12 cellular contexts compared by ENCODE assay signal in the genomic region with DNA sequence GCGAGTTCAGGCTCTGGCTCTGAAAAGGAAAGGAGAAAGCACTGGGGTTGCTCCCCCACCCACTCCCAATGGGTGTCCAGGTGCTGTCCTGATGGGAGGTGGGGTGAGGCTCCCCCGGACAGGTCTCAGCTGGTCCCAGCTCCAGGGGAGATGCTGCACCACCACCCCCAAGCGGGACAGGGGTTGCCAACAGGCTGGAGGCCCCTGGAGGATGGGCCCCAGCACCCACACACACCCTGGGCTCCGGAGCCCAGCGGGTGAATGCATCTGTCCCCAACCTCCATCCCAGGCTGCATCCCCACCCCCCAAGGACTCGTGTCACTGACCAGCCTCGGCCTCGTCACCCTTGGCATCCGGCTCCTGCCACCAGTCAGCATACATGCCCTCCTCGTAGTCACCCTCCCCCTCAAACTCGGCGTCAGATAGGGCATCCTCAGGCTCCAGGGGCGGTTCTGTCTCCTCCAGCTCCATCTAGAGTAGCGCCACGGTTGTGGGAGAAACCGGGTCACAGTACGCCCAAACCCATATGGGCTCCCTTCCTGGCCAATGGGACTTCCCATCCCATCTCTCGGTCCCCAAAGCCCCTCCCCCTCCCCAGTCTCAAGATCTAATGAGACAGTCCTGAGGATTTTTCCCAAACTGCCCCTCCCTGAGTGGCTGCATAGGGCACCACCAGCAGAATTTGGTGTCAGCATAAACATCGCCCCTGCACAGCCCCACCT. TPM values are rescaled to one million over a fixed set of nuclear protein-coding genes. Genes with fewer than 3 reads are reported as not detected.
"Had no signal": no experiment of that assay in that cellular context is flagged by ENCODE, and none has a peak within 500 bp of the region (broad histone marks: within the 10 kb centered on the region; RNA-seq: fewer than 3 reads in every experiment).

No MANE protein-coding gene starts in this region.

- H3K4me3 ChIP-seq: lower lobe of right lung, skin epidermis had no signal

- H3K9me3 ChIP-seq: lower lobe of right lung had no signal

- H3K27ac Mint-ChIP-seq: activated CD4-positive, alpha-beta T cell treated with anti-CD3 and anti-CD28 coated beads for 36 hours; activated CD8-positive, alpha-beta T cell treated with anti-CD3 and anti-CD28 coated beads for 36 hours; activated naive CD4-positive, alpha-beta T cell treated with anti-CD3 and anti-CD28 coated beads, Interleukin-2, amount 10 ng/mL, durations not matched to agents 7 days and 5 days; activated T-helper 17 cell treated with anti-CD3 and anti-CD28 coated beads, Interleukin-2, amount 50 U/mL, for 72 hours; endodermal cell had no signal

- H3K36me3 ChIP-seq: lower lobe of right lung had no signal

- H3K27me3 Mint-ChIP-seq: activated CD4-positive, alpha-beta T cell treated with anti-CD3 and anti-CD28 coated beads for 36 hours; activated CD8-positive, alpha-beta T cell treated with anti-CD3 and anti-CD28 coated beads for 36 hours; activated T-helper 17 cell treated with anti-CD3 and anti-CD28 coated beads, Interleukin-2, amount 50 U/mL, for 72 hours had no signal

- H3K36me3 Mint-ChIP-seq: activated naive CD4-positive, alpha-beta T cell treated with anti-CD3 and anti-CD28 coated beads, Interleukin-2, amount 10 ng/mL, durations not matched to agents 7 days and 5 days had no signal

- H3K9me3 Mint-ChIP-seq: activated CD8-positive, alpha-beta T cell treated with anti-CD3 and anti-CD28 coated beads for 36 hours; activated naive CD4-positive, alpha-beta T cell treated with anti-CD3 and anti-CD28 coated beads, Interleukin-2, amount 10 ng/mL, durations not matched to agents 7 days and 5 days; activated T-helper 17 cell treated with anti-CD3 and anti-CD28 coated beads, Interleukin-2, amount 50 U/mL, for 72 hours; endodermal cell had no signal

- DNase-seq: activated CD4-positive, alpha-beta T cell treated with anti-CD3 and anti-CD28 coated beads for 36 hours; activated CD8-positive, alpha-beta T cell treated with anti-CD3 and anti-CD28 coated beads for 36 hours; activated naive CD4-positive, alpha-beta T cell treated with anti-CD3 and anti-CD28 coated beads, Interleukin-2, amount 10 ng/mL, durations not matched to agents 7 days and 5 days; dermis blood vessel endothelial cell; endodermal cell; erythroblast; lower lobe of right lung; midbrain; retina; stimulated activated CD4-positive, alpha-beta T cell treated with anti-CD3 and anti-CD28 coated beads, Interleukin-4, amount 100 ng/mL, for 4 hours had no signal

- H3K4me3 Mint-ChIP-seq: activated CD4-positive, alpha-beta T cell treated with anti-CD3 and anti-CD28 coated beads for 36 hours; activated CD8-positive, alpha-beta T cell treated with anti-CD3 and anti-CD28 coated beads for 36 hours; activated naive CD4-positive, alpha-beta T cell treated with anti-CD3 and anti-CD28 coated beads, Interleukin-2, amount 10 ng/mL, durations not matched to agents 7 days and 5 days; activated T-helper 17 cell treated with anti-CD3 and anti-CD28 coated beads, Interleukin-2, amount 50 U/mL, for 72 hours; endodermal cell had no signal

- H3K27ac ChIP-seq: lower lobe of right lung, skin epidermis had no signal

- ATAC-seq: activated CD4-positive, alpha-beta T cell treated with anti-CD3 and anti-CD28 coated beads for 36 hours; activated CD8-positive, alpha-beta T cell treated with anti-CD3 and anti-CD28 coated beads for 36 hours; activated T-helper 17 cell treated with anti-CD3 and anti-CD28 coated beads, Interleukin-2, amount 50 U/mL, for 72 hours; lower lobe of right lung had no signal

RNA-seq across cellular contexts. Expression of a gene that starts 34.5 kb away (rescaled TPM):
- total RNA-seq: dermis blood vessel endothelial cell had no signal
